Comparison of ENCODE assay signal across 17 cellular contexts in the genomic region with DNA sequence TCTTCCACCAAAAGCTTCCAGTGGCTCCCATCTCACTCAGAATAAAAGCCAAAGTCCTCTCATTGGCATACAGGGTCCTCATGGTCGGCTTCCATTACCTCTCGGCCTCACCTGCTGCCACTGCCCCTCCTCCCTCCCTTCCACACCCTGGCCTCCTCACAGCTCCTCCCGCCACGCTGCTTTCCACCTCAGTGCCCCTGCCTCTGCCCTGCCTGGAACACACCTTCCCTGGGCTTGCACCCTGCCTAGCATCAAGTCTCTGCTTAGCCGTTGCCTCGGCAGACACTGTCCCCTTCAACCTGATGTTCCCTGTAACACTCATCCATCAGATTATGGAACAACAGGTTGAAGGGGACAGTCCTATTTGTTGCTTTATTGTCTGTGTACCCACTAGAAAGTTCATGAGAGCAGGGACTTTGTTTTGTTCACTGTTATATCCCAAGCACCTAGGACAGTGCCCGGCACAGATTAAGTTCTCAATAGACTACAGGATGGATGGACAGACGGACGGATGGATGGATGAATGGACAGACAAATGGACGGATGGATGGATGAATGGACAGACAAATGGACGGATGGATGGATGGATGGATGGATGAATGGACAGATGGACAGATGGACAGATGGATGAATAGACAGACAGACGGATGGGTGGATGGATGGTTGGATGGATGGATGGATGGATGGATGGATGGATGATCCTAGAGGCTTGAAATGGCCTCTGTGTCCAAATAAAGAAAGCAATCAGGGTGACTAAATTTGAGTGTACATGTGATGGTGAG. TPM values are rescaled to one million over a fixed set of nuclear protein-coding genes. Genes with fewer than 3 reads are reported as not detected.
"Had no signal": no experiment of that assay in that cellular context is flagged by ENCODE, and none has a peak within 500 bp of the region (broad histone marks: within the 10 kb centered on the region; RNA-seq: fewer than 3 reads in every experiment).

No MANE protein-coding gene starts in this region.

- H3K4me3 ChIP-seq: ascending aorta, dorsolateral prefrontal cortex, lung, pancreas, stomach, vagina had no signal

- ATAC-seq: esophagus mucosa, left cardiac atrium, pancreas had no signal

- H3K9me3 ChIP-seq: ascending aorta, pancreas, stomach, vagina had no signal

- H3K27ac ChIP-seq: ascending aorta, dorsolateral prefrontal cortex, pancreas, stomach, vagina had no signal

- H3K9me3 Mint-ChIP-seq: activated CD4-positive, alpha-beta T cell treated with anti-CD3 and anti-CD28 coated beads, Interleukin-2, amount 10 ng/mL, durations not matched to agents 7 days and 5 days; immature natural killer cell; naive B cell had no signal

- H3K27ac Mint-ChIP-seq: immature natural killer cell had no signal

- H3K36me3 ChIP-seq: ascending aorta, pancreas, stomach, vagina had no signal

- FAIRE-seq: pancreas, TTC549 had no signal

- H3K4me1 ChIP-seq: ascending aorta, pancreas, vagina had no signal

- H3K36me3 Mint-ChIP-seq: immature natural killer cell, naive B cell had no signal

- DNase-seq: activated CD4-positive, CD25-positive, alpha-beta regulatory T cell; activated CD8-positive, alpha-beta memory T cell treated with anti-CD3 and anti-CD28 coated beads for 24 hours; dorsolateral prefrontal cortex; immature natural killer cell; left cardiac atrium; naive B cell; stomach had no signal

- H3K27me3 ChIP-seq: ascending aorta, pancreas, vagina had no signal

RNA-seq across cellular contexts. Expression of a gene that starts 14.9 kb away (rescaled TPM):
- total RNA-seq: ascending aorta, vagina had no signal

RNA-seq across cellular contexts. Expression of a gene that starts 54.3 kb away (rescaled TPM):
- total RNA-seq: activated CD4-positive, alpha-beta T cell treated with anti-CD3 and anti-CD28 coated beads, Interleukin-2, amount 10 ng/mL, durations not matched to agents 7 days and 5 days; ascending aorta; esophagus mucosa; left cardiac atrium; pancreas; renal cortical epithelial cell; skeletal muscle tissue; stomach; T-helper 1 cell treated with Interleukin-12 subunit alpha and Interleukin-12 subunit beta and Interleukin-4 antibody, amounts not matched to agents 30 ng/mL and 1 ng/mL, for 36 hours; vagina had no signal
- polyA plus RNA-seq: immature natural killer cell, pancreas, stomach had no signal
